21 cellular contexts compared by ENCODE assay signal in the genomic region with DNA sequence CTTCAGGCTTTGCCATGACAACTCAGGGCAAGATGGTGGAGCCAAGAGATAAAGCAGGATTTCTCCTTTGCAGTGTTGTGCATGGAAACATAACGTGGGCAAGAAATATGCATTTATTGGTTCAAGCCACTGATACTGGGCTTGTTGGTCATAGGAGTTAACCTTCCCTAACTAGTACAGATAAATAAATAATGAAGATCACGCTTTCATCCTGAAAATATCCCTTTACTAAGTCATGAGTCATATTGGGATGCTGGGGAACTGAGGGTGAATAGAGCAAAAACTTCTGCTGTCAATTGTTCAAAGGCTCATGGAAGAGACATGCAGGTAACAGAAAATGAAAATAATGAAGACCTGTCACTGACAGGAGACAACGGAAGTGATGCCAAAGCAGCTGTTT.
"Had no signal": no experiment of that assay in that cellular context is flagged by ENCODE, and none has a peak within 500 bp of the region (broad histone marks: within the 10 kb centered on the region; RNA-seq: fewer than 3 reads in every experiment).

No MANE protein-coding gene starts in this region.

- H3K79me2 ChIP-seq: hepatocyte had no signal

- DNase-seq: activated B cell treated with CpG ODN at 0.5 μM for 24 hours; activated CD4-positive, alpha-beta memory T cell treated with anti-CD3 and anti-CD28 coated beads, Interleukin-2, amount 10 ng/mL, durations not matched to agents 7 days and 5 days; activated CD4-positive, alpha-beta T cell treated with anti-CD3 and anti-CD28 coated beads for 4 hours; activated CD8-positive, alpha-beta memory T cell treated with anti-CD3 and anti-CD28 coated beads, Interleukin-2, amount 10 ng/mL, durations not matched to agents 7 days and 5 days; activated naive CD4-positive, alpha-beta T cell treated with Interleukin-2 at 50 U/mL for 16 hours; activated naive CD8-positive, alpha-beta T cell treated with anti-CD3 and anti-CD28 coated beads, Interleukin-2, amount 10 ng/mL, durations not matched to agents 7 days and 5 days; brain microvascular endothelial cell; effector CD4-positive, alpha-beta T cell; islet precursor cell; lower lobe of right lung; naive thymus-derived CD8-positive, alpha-beta T cell; ovary; psoas muscle; right cardiac atrium; stimulated activated naive CD8-positive, alpha-beta T cell treated with anti-CD3 and anti-CD28 coated beads, Interleukin-15, Interleukin-2, amounts not matched to agents 100 U/mL and 50 U/mL, for 24 hours; substantia nigra; tibial artery had no signal

- H3K36me3 ChIP-seq: brain microvascular endothelial cell, lower lobe of right lung, ovary, tibial artery had no signal

- H3K4me2 ChIP-seq: hepatocyte had no signal

- H3K4me3 ChIP-seq: hepatocyte, lower lobe of right lung, ovary, psoas muscle, skin epidermis, tibial artery had no signal

- H3K27me3 ChIP-seq: brain microvascular endothelial cell, hepatocyte, ovary, tibial artery had no signal

- H3K27ac ChIP-seq: brain microvascular endothelial cell, hepatocyte, lower lobe of right lung, ovary, psoas muscle, skin epidermis, tibial artery had no signal

- H3K9me3 ChIP-seq: lower lobe of right lung, ovary, psoas muscle, tibial artery had no signal

- H2AFZ ChIP-seq: hepatocyte had no signal

- ATAC-seq: activated CD8-positive, alpha-beta memory T cell treated with anti-CD3 and anti-CD28 coated beads, Interleukin-2, amount 10 ng/mL, durations not matched to agents 7 days and 5 days; activated T-helper 17 cell treated with anti-CD3 and anti-CD28 coated beads, Interleukin-2, amount 50 U/mL, for 72 hours; esophagus mucosa; lower lobe of right lung; naive thymus-derived CD8-positive, alpha-beta T cell; psoas muscle; right cardiac atrium; stimulated activated naive CD8-positive, alpha-beta T cell treated with anti-CD3 and anti-CD28 coated beads, Interleukin-15, Interleukin-2, amounts not matched to agents 100 U/mL and 50 U/mL, for 24 hours had no signal
